11 cellular contexts compared by ENCODE assay signal in the genomic region with DNA sequence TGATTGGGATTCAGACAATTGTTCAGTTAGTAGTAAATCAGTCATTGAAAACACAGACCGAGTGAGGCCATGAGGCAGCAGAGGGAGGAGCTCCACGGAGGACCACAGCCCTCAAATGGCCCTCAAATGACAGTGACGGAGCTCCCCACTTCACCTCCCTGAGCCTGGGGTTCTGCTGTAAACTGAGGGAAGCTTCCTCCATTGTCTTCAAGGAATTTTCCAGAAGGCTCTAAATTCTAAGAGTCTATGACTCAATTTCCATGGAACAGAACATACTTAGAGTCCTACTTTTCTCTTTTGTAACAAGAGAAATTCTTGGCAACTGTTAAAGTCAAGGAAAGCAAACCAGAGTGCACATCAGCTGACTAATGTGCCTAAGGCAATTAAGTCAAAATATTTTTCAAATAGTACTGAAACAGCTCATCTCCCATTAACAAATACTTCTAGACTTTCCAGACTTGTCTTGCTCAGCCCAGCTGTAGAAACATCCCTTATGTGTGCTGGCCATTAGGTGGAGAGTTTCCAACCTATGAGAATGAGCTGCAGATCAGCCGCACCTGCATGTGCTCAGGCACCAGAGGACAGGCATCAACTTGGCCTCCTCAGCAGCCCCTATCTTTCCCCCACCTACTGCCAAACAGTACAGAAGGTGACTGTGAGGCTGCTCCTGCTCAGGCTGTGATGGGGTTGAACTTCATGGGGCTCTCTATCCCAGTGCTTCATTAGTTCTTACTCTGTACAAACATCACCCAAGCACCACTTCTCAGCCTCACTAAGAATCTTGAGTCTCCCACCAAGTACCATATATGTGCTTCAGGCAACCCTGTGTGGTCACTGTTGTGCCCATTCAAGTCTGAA. TPM values are rescaled to one million over a fixed set of nuclear protein-coding genes. Genes with fewer than 3 reads are reported as not detected.
A peak's percentile ranks its signal among the peaks of the same experiment; 100 is the strongest.
DNase-seq lines count a peak whose midpoint lies in the region; ATAC-seq and TF ChIP-seq lines count a peak whose summit lies in the region.
"Had no signal": no experiment of that assay in that cellular context is flagged by ENCODE, and none has a peak within 500 bp of the region (broad histone marks: within the 10 kb centered on the region; RNA-seq: fewer than 3 reads in every experiment).

No MANE protein-coding gene starts in this region.

- DNase-seq in AG04450 (ENCODE audit: low read depth, low spot score) (peak; percentile 84), SK-N-SH (no peak), fibroblast of lung (ENCODE audit: low read depth in 2 of 2) (peak; percentile 91 to 98), osteoblast (ENCODE audit: insufficient read length, low spot score, missing footprints) (peak; percentile 85)
- no peak for DNase-seq in stimulated activated CD4-positive, alpha-beta T cell treated with anti-CD3 and anti-CD28 coated beads, Interleukin-2, amount 100 ng/mL, for 24 hours
- DNase-seq: ovary, SHP77 treated with DMSO at 0.1 percent for 48 hours had no signal

- H2AFZ ChIP-seq in SK-N-SH (ENCODE audit: low read depth) (0 out of 2 replicates have a peak overlapping the region, but pooled peaks have one; percentile 0), fibroblast of lung (ENCODE audit: low read length) (no peak overlapping the region), osteoblast (ENCODE audit: low read length) (peak overlapping the region; percentile 60)

- peak overlapping the region; percentile 89 for H3K27ac ChIP-seq in AG04450 (ENCODE audit: low read depth, low read length)
- peak overlapping the region; percentile 95 to 96 for H3K27ac ChIP-seq in SK-N-SH (ENCODE audit: low read depth in 2 of 2, low read length in 1 of 2)
- H3K27ac ChIP-seq in fibroblast of lung (ENCODE audit: insufficient read depth, low read length): peak overlapping the region; percentile 43
- peak overlapping the region; percentile 66 for H3K27ac ChIP-seq in osteoblast (ENCODE audit: low read depth, low read length)
- H3K27ac ChIP-seq: BLaER1 treated with 17β-estradiol and CSF1 and Interleukin-3, amounts not matched to agents 10 nM and 100 nM had no signal

- peaks cover 0 to 6% of the 10 kb centered on the region in 2 experiments for H3K36me3 ChIP-seq in SK-N-SH (replicated peaks in 1 of 2; ENCODE audit: control insufficient read depth in 1 of 2, insufficient read depth in 2 of 2, low read length in 1 of 2)
- no peaks in the 10 kb centered on the region for H3K36me3 ChIP-seq in fibroblast of lung (ENCODE audit: control insufficient read depth, insufficient read depth, low read length)
- H3K36me3 ChIP-seq in osteoblast (ENCODE audit: insufficient read depth, low read length): no peaks in the 10 kb centered on the region
- H3K36me3 ChIP-seq: ovary had no signal

- H3K4me3 ChIP-seq in AG04450 (ENCODE audit: low read depth, low read length): no peak overlapping the region
- no peak overlapping the region for H3K4me3 ChIP-seq in SK-N-SH (ENCODE audit: low read depth in 2 of 2, low read length in 1 of 2)
- H3K4me3 ChIP-seq in fibroblast of lung (replicated peaks in 1 of 4; ENCODE audit: control extremely low read depth in 1 of 4, insufficient read depth in 1 of 4, low read depth in 3 of 4, low read length in 4 of 4): no peak overlapping the region
- peak overlapping the region; percentile 13 for H3K4me3 ChIP-seq in osteoblast (ENCODE audit: insufficient read depth, low read length)
- H3K4me3 ChIP-seq: BLaER1 treated with 17β-estradiol and CSF1 and Interleukin-3, amounts not matched to agents 10 nM and 100 nM; ovary had no signal

- WGBS in SK-N-SH (ENCODE audit: low lambda C conversion rate): 67% methylated on average over 4 of the region's 4 CpGs

- H4K20me1 ChIP-seq in SK-N-SH (ENCODE audit: insufficient read depth): no peaks in the 10 kb centered on the region
- no peaks in the 10 kb centered on the region for H4K20me1 ChIP-seq in fibroblast of lung (ENCODE audit: control insufficient read depth, extremely low read depth, insufficient read depth, low read length)
- H4K20me1 ChIP-seq in osteoblast (ENCODE audit: insufficient read depth, low read length): no peaks in the 10 kb centered on the region

- no peaks in the 10 kb centered on the region for H3K9me2 ChIP-seq in SK-N-SH

- CTCF ChIA-PET in AG04450 (lab: Charles Lee): no interaction called here
- CTCF ChIA-PET in SK-N-SH (lab: Yijun Ruan, JAX): interaction anchor here (0.8 to 5.2 kb wide), 9 partner anchors 9 to 202 kb away, joined by 3 to 22 read pairs (median 5); no protein-coding TSS in a partner anchor

- H3K79me2 ChIP-seq in SK-N-SH (ENCODE audit: insufficient read depth) (peaks cover 83% of the 10 kb centered on the region), fibroblast of lung (ENCODE audit: control insufficient read depth, insufficient read depth, low read length) (no peaks in the 10 kb centered on the region), osteoblast (ENCODE audit: insufficient read depth, low read length) (peaks cover 51% of the 10 kb centered on the region)

- H3K9me3 ChIP-seq in AG04450 (ENCODE audit: control insufficient read depth, insufficient read depth, low read length): no peaks in the 10 kb centered on the region
- H3K9me3 ChIP-seq in SK-N-SH: no peaks in the 10 kb centered on the region
- no peaks in the 10 kb centered on the region for H3K9me3 ChIP-seq in fibroblast of lung (ENCODE audit: control insufficient read depth, insufficient read depth, low read depth, low read length)
- no peaks in the 10 kb centered on the region for H3K9me3 ChIP-seq in osteoblast (ENCODE audit: low read depth, low read length)
- H3K9me3 ChIP-seq: BLaER1 treated with 17β-estradiol and CSF1 and Interleukin-3, amounts not matched to agents 10 nM and 100 nM; ovary had no signal

- no peak for TF ChIP-seq RAD21 in SK-N-SH (IDR thresholded peaks at IDR 0.05; ENCODE audit: low read length)

- peak overlapping the region; percentile 56 for H3K4me2 ChIP-seq in SK-N-SH
- H3K4me2 ChIP-seq in fibroblast of lung (ENCODE audit: extremely low read depth, insufficient read depth, low read length): peak overlapping the region; percentile 41
- peak overlapping the region; percentile 47 for H3K4me2 ChIP-seq in osteoblast (ENCODE audit: insufficient read depth, low read length)
- H3K4me2 ChIP-seq: BLaER1 treated with 17β-estradiol and CSF1 and Interleukin-3, amounts not matched to agents 10 nM and 100 nM had no signal

- POLR2A ChIA-PET in AG04450 (lab: Yijun Ruan, JAX): interaction anchor here (0.6 to 2.6 kb wide), 5 partner anchors 10 to 85 kb away, joined by 4 to 16 read pairs (median 6); partner anchors contain the start of gene TEX2
- POLR2A ChIA-PET in SK-N-SH (lab: Yijun Ruan, JAX): no interaction called here

- 0 out of 2 replicates have a peak, but pooled peaks have one; percentile 13 for TF ChIP-seq CTCF in AG04450 (IDR thresholded peaks at IDR 0.05; ENCODE audit: low read depth, low read length)
- peak; percentile 37 for TF ChIP-seq CTCF in SK-N-SH (IDR thresholded peaks at IDR 0.05)
- no peak for TF ChIP-seq CTCF in fibroblast of lung (conservative IDR thresholded peaks at IDR 0.05 in 1 of 2, IDR thresholded peaks at IDR 0.05 in 1 of 2; ENCODE audit: low read depth in 1 of 2, low read length in 2 of 2)
- TF ChIP-seq CTCF in osteoblast (IDR thresholded peaks at IDR 0.05; ENCODE audit: extremely low read depth, low read depth, low read length): no peak

- ATAC-seq in HG03139 (IDR thresholded peaks at IDR 0.05; ENCODE audit: unreplicated experiment) (no peak), GM18868 (IDR thresholded peaks at IDR 0.05; ENCODE audit: unreplicated experiment) (no peak), HG03280 (IDR thresholded peaks at IDR 0.05; ENCODE audit: unreplicated experiment) (no peak)

- H3K27me3 ChIP-seq in AG04450 (ENCODE audit: control insufficient read depth, insufficient read depth, low read length) (no peaks in the 10 kb centered on the region), SK-N-SH (ENCODE audit: insufficient read depth) (no peaks in the 10 kb centered on the region), fibroblast of lung (ENCODE audit: control insufficient read depth, insufficient read depth, low read length) (no peaks in the 10 kb centered on the region), osteoblast (ENCODE audit: insufficient read depth, low read length) (no peaks in the 10 kb centered on the region)
- H3K27me3 ChIP-seq: BLaER1 treated with 17β-estradiol and CSF1 and Interleukin-3, amounts not matched to agents 10 nM and 100 nM; ovary had no signal

- TF ChIP-seq EP300 in SK-N-SH (IDR thresholded peaks at IDR 0.05; ENCODE audit: borderline replicate concordance in 1 of 2, low read depth in 1 of 2, low read length in 1 of 2): peak; percentile 72 to 96

- peaks cover 24% of the 10 kb centered on the region for H3F3A ChIP-seq in SK-N-SH (replicated peaks; ENCODE audit: insufficient read depth)

- H3K9ac ChIP-seq in SK-N-SH (peak overlapping the region; percentile 21; the same call in 1 of the 2 replicates), fibroblast of lung (ENCODE audit: insufficient read depth, low read length) (no peak overlapping the region)
- H3K9ac ChIP-seq: BLaER1 treated with 17β-estradiol and CSF1 and Interleukin-3, amounts not matched to agents 10 nM and 100 nM had no signal

- H3K4me1 ChIP-seq in SK-N-SH (ENCODE audit: control insufficient read depth in 1 of 2, insufficient read depth in 2 of 2, low read depth in 1 of 2, low read length in 1 of 2) (peaks cover 24 to 37% of the 10 kb centered on the region in 2 experiments), fibroblast of lung (ENCODE audit: control insufficient read depth, extremely low read depth, insufficient read depth, low read length) (peaks cover 13% of the 10 kb centered on the region), osteoblast (ENCODE audit: insufficient read depth, low read length) (peaks cover 22% of the 10 kb centered on the region)
- H3K4me1 ChIP-seq: BLaER1 treated with 17β-estradiol and CSF1 and Interleukin-3, amounts not matched to agents 10 nM and 100 nM had no signal

TF ChIP-seq in SK-N-SH, 30 proteins besides CTCF, POLR2A, EP300 and RAD21 (continues in another document):
- TF ChIP-seq FOXM1 (IDR thresholded peaks at IDR 0.05; ENCODE audit: low read depth) (peak; percentile 88), GATA2 (CRISPR knock-in tag; IDR thresholded peaks at IDR 0.05) (no peak), RFX5 (IDR thresholded peaks at IDR 0.05; ENCODE audit: low read length) (no peak), TAF1 (IDR thresholded peaks at IDR 0.05; ENCODE audit: borderline replicate concordance, low read depth, low read length) (peak; percentile 42; the same call in 1 of the 2 replicates), RCOR1 (IDR thresholded peaks at IDR 0.05; ENCODE audit: low read length) (no peak; the same call in 1 of the 2 replicates), JUND (IDR thresholded peaks at IDR 0.05) (peak; percentile 95), NRF1 (IDR thresholded peaks at IDR 0.05; ENCODE audit: low read depth, low read length) (no peak)

RNA-seq across cellular contexts. Expression of gene TEX2, which starts 32.3 kb away (rescaled TPM):
- 25.6 and 27.9 TPM in 2 replicates for polyA plus RNA-seq in AG04450 (2011; rRNA removed)
- 23.9 and 27.3 TPM in 2 replicates for polyA minus RNA-seq in AG04450 (2011; rRNA and poly(A)+ RNA removed)
- 24.0 and 30.7 TPM in 2 replicates for polyA plus RNA-seq in SK-N-SH (2012; rRNA removed)
- 26.9 and 29.1 TPM in 2 replicates for polyA plus RNA-seq in SK-N-SH (2012; cell fraction: cytosol; rRNA removed)
- polyA plus RNA-seq in SK-N-SH (2012; cell fraction: nucleus; rRNA removed): 24.0 and 32.4 TPM in 2 replicates
- total RNA-seq in fibroblast of lung: 23.6 and 33.4 TPM in 2 replicates
- 18.6 and 25.6 TPM in 2 replicates for polyA plus RNA-seq in fibroblast of lung
- 16.2 and 18.9 TPM in 2 replicates for polyA plus RNA-seq in fibroblast of lung (2012)
- 25.8 and 39.4 TPM in 2 replicates for polyA minus RNA-seq in fibroblast of lung (ENCODE audit: low replicate concordance)
- total RNA-seq in osteoblast: 17.7 and 20.6 TPM in 2 replicates

Comparison
In these comparisons a context has a peak if more than half of its experiments do, and no peak if none do; other contexts are left out.
1. DNase-seq: peak in AG04450 (single experiment), fibroblast of lung (2 of 2) and osteoblast (single experiment); none in SK-N-SH (single experiment) and stimulated activated CD4-positive, alpha-beta T cell treated with anti-CD3 and anti-CD28 coated beads, Interleukin-2, amount 100 ng/mL, for 24 hours (0 of 2).
2. H3K27ac ChIP-seq: peak in every context shown above with its lines; median percentile 96 in SK-N-SH; 89 in AG04450; 66 in osteoblast; 43 in fibroblast of lung.
3. CTCF ChIP-seq: peak in AG04450 (single experiment) and SK-N-SH (single experiment); none in fibroblast of lung (0 of 2) and osteoblast (single experiment).
4. Peak in every context shown above with its lines, with median percentiles within 50 percentile points of each other: H3K4me2 ChIP-seq.